In genomic region chr10:68826764-68827591, GRCh38 we compare ENCODE assay signal across 8 cellular contexts. TPM values are rescaled to one million over a fixed set of nuclear protein-coding genes. Genes with fewer than 3 reads are reported as not detected.
DNase-seq lines count a peak whose midpoint lies in the region; ATAC-seq and TF ChIP-seq lines count a peak whose summit lies in the region.

TSS of gene STOX1 (plus strand) at chr10:68827531. CDS start at chr10:68827624, 93 bp downstream.

- H3K27ac ChIP-seq in cingulate gyrus (ENCODE audit: low read depth, low read length) (peak within 1 kb of the TSS; percentile 85), right lobe of liver (no peak within 1 kb of the TSS)

- 14% methylated on average over 9 of the region's 63 CpGs for WGBS in right lobe of liver (ENCODE audit: insufficient coverage, low coverage, low lambda C conversion rate, missing lambda C conversion rate)

- ATAC-seq in HG02588 (IDR thresholded peaks at IDR 0.05; ENCODE audit: unreplicated experiment) (peak; percentile 59), right lobe of liver (peak; percentile 90 to 94 (median 93))

- no peaks in the 10 kb centered on the region for H3K9me3 ChIP-seq in right lobe of liver

- no peaks in the 10 kb centered on the region for H3K27me3 ChIP-seq in right lobe of liver

- no peak for TF ChIP-seq CTCF in GM12864 (IDR thresholded peaks at IDR 0.05; ENCODE audit: low read depth, low read length, missing control alignments)
- no peak for TF ChIP-seq CTCF in right lobe of liver (IDR thresholded peaks at IDR 0.05)

- H3K4me3 ChIP-seq in GM12864 (ENCODE audit: low read depth, low read length) (peak within 1 kb of the TSS; percentile 69), right lobe of liver (peak within 1 kb of the TSS; percentile 49 to 63 (median 54))

- no peaks in the 10 kb centered on the region for H3K36me3 ChIP-seq in right lobe of liver

- intact Hi-C loops in right lobe of liver (cut with DNase I): no loop called here

- peaks cover 0 to 3% (median 0%) of the 10 kb centered on the region in 4 donors for H3K4me1 ChIP-seq in right lobe of liver

- TF ChIP-seq POLR2A in right lobe of liver (IDR thresholded peaks at IDR 0.05): no peak

- DNase-seq in GM12864 (ENCODE audit: low read depth) (no peak), NCI-H2171 treated with DMSO at 0.1 percent for 48 hours (lab: John Stamatoyannopoulos, UW) (peak; percentile 41), right lobe of liver (peak; percentile 58 to 64 (median 61)), kidney glomerular epithelial cell (lab: John Stamatoyannopoulos, UW) (no peak)
- DNase-seq in activated CD4-positive, alpha-beta T cell treated with anti-CD3 and anti-CD28 coated beads for 4 hours: peak; percentile 49 to 62
- peak in 2 of 3 donors; percentile 13 to 51 for DNase-seq in stimulated activated CD4-positive, alpha-beta T cell treated with anti-CD3 and anti-CD28 coated beads, TNF-alpha, amount 100 ng/mL, for 1 hour (ENCODE audit: low read depth in 3 of 3, low spot score in 1 of 3)

RNA-seq across cellular contexts. Expression of gene STOX1, which starts in this region (rescaled TPM):
- under 1 TPM in 5 of 6 experiments, not detected in 1; 0.12 to 0.81 (median 0.20) TPM for total RNA-seq in right lobe of liver

Comparison
In these comparisons a context has a peak if more than half of its experiments do, and no peak if none do; other contexts are left out.
1. Peak in DNase-seq, ATAC-seq and H3K4me3 ChIP-seq in right lobe of liver; RNA of the gene not detected or under 1 TPM.
2. DNase-seq: peak in NCI-H2171 treated with DMSO at 0.1 percent for 48 hours (single experiment), activated CD4-positive, alpha-beta T cell treated with anti-CD3 and anti-CD28 coated beads for 4 hours (2 of 2) and stimulated activated CD4-positive, alpha-beta T cell treated with anti-CD3 and anti-CD28 coated beads, TNF-alpha, amount 100 ng/mL, for 1 hour (2 of 3); none in GM12864 (single experiment) and kidney glomerular epithelial cell (single experiment).